Comparison of ENCODE assay signal across 8 cellular contexts in genomic region chr11:73982990-73983763, GRCh38. TPM values are rescaled to one million over a fixed set of nuclear protein-coding genes. Genes with fewer than 3 reads are reported as not detected.
DNase-seq lines count a peak whose midpoint lies in the region; ATAC-seq and TF ChIP-seq lines count a peak whose summit lies in the region.

No MANE protein-coding gene starts in this region.

- peaks cover 54 to 58% of the 10 kb centered on the region in 2 donors for H3K4me1 Mint-ChIP-seq in natural killer cell
- peaks cover 35 to 39% of the 10 kb centered on the region in 2 donors for H3K4me1 Mint-ChIP-seq in stimulated activated naive B cell treated with anti-CD40 and anti-IgM and Interleukin-4, amounts not matched to agents 10 μg/mL and 1 μg/mL and 100 μg/mL, for 72 hours

- H3K79me2 ChIP-seq in GM23248 (ENCODE audit: insufficient read depth) = no peaks in the 10 kb centered on the region
- peaks cover 13% of the 10 kb centered on the region for H3K79me2 ChIP-seq in Karpas-422 (ENCODE audit: low read length)

- H3K4me1 ChIP-seq in GM23248 (ENCODE audit: insufficient read depth) (no peaks in the 10 kb centered on the region), Karpas-422 (ENCODE audit: low read length) (peaks cover 59% of the 10 kb centered on the region)

- peak overlapping the region; percentile 99 for H2AFZ ChIP-seq in GM23248
- peak overlapping the region; percentile 34 for H2AFZ ChIP-seq in Karpas-422 (ENCODE audit: low read length)

- H3K9me2 ChIP-seq in GM23248 (ENCODE audit: insufficient read depth) (no peaks in the 10 kb centered on the region), Karpas-422 (replicated peaks; ENCODE audit: insufficient read depth, low read length) (no peaks in the 10 kb centered on the region)

- no peaks in the 10 kb centered on the region for H3K9me3 Mint-ChIP-seq in natural killer cell
- no peaks in the 10 kb centered on the region for H3K9me3 Mint-ChIP-seq in stimulated activated naive B cell treated with anti-CD40 and anti-IgM and Interleukin-4, amounts not matched to agents 10 μg/mL and 1 μg/mL and 100 μg/mL, for 72 hours

- H3K27ac Mint-ChIP-seq in natural killer cell = peak overlapping the region; percentile 97 to 99
- H3K27ac Mint-ChIP-seq in stimulated activated naive B cell treated with anti-CD40 and anti-IgM and Interleukin-4, amounts not matched to agents 10 μg/mL and 1 μg/mL and 100 μg/mL, for 72 hours = peak overlapping the region; percentile 100

- peak overlapping the region; percentile 76 for H3K4me3 ChIP-seq in GM23248
- peak overlapping the region; percentile 80 for H3K4me3 ChIP-seq in Karpas-422 (ENCODE audit: low read length)

- no peak for TF ChIP-seq CTCF in natural killer cell (IDR thresholded peaks at IDR 0.05)

- peak overlapping the region; percentile 89 for H3K4me2 ChIP-seq in GM23248 (ENCODE audit: unreplicated experiment)
- peak overlapping the region; percentile 89 for H3K4me2 ChIP-seq in Karpas-422 (ENCODE audit: low read depth, low read length, poor library complexity, severe bottlenecking)

- H3K27me3 ChIP-seq in GM23248 (replicated peaks; ENCODE audit: insufficient read depth) (no peaks in the 10 kb centered on the region), Karpas-422 (ENCODE audit: low read length) (no peaks in the 10 kb centered on the region)

- in situ Hi-C loops in GM23248 (cut with MboI) = no loop called here

- H3K9me3 ChIP-seq in GM23248 (ENCODE audit: low read depth) (no peaks in the 10 kb centered on the region), Karpas-422 (ENCODE audit: low read length) (no peaks in the 10 kb centered on the region)

- intact Hi-C loops in natural killer cell (cut with micrococcal nuclease) = loop anchor here (1.0 to 5.0 kb wide), 3 partner anchors 12 to 189 kb away; partner anchors contain the start of genes C2CD3 and PPME1

- H3K9ac ChIP-seq in GM23248 (peak overlapping the region; percentile 76), Karpas-422 (ENCODE audit: low read length) (peak overlapping the region; percentile 98)

- H3F3A ChIP-seq in GM23248 (ENCODE audit: insufficient read depth) = peaks cover 9% of the 10 kb centered on the region; the same call in 1 of the 2 replicates

- H3K36me3 Mint-ChIP-seq in natural killer cell = no peaks in the 10 kb centered on the region
- H3K36me3 Mint-ChIP-seq in stimulated activated naive B cell treated with anti-CD40 and anti-IgM and Interleukin-4, amounts not matched to agents 10 μg/mL and 1 μg/mL and 100 μg/mL, for 72 hours = peaks cover 39 to 45% of the 10 kb centered on the region in 2 donors

- WGBS in GM23248 (ENCODE audit: low coverage in 1 of 2, low lambda C conversion rate in 2 of 2, missing lambda C conversion rate in 2 of 2), 2 experiments = 1% methylated on average over 58 to 59 of the region's 59 CpGs

- H3K27me3 Mint-ChIP-seq in natural killer cell (ENCODE audit: low read depth in 2 of 2) = no peaks in the 10 kb centered on the region
- H3K27me3 Mint-ChIP-seq in stimulated activated naive B cell treated with anti-CD40 and anti-IgM and Interleukin-4, amounts not matched to agents 10 μg/mL and 1 μg/mL and 100 μg/mL, for 72 hours = no peaks in the 10 kb centered on the region

- no peaks in the 10 kb centered on the region for H3K36me3 ChIP-seq in GM23248 (ENCODE audit: low read depth)
- H3K36me3 ChIP-seq in Karpas-422 (ENCODE audit: insufficient read depth, low read length) = peaks cover 32% of the 10 kb centered on the region

- no peaks in the 10 kb centered on the region for H4K20me1 ChIP-seq in GM23248 (ENCODE audit: insufficient read depth)
- H4K20me1 ChIP-seq in Karpas-422 (ENCODE audit: insufficient read depth, low read depth, low read length) = peaks cover 15% of the 10 kb centered on the region

- ATAC-seq in natural killer cell = peak; percentile 78 to 92 (median 84)
- ATAC-seq in stimulated activated naive B cell treated with anti-CD40 and anti-IgM and Interleukin-4, amounts not matched to agents 10 μg/mL and 1 μg/mL and 100 μg/mL, for 72 hours (replicated peaks) = peak; percentile 74 to 79

- peak; percentile 96 for DNase-seq in Daoy (ENCODE audit: low read depth)
- peak; percentile 91 for DNase-seq in GM23248
- DNase-seq in Karpas-422 = peak; percentile 99
- DNase-seq in RKO (ENCODE audit: low spot score) = peak; percentile 96
- DNase-seq in activated T-helper 1 cell treated with anti-CD3 and anti-CD28 coated beads, Interleukin-2, amount 50 U/mL, for 16 hours (ENCODE audit: low read depth in 1 of 2, low spot score in 1 of 2) = peak; percentile 77 to 85
- DNase-seq in fibroblast of peridontal ligament (ENCODE audit: extremely low read depth) = peak; percentile 69
- DNase-seq in natural killer cell = peak; percentile 87
- peak; percentile 95 for DNase-seq in stimulated activated naive B cell treated with anti-CD40 and anti-IgM and Interleukin-4, amounts not matched to agents 10 μg/mL and 1 μg/mL and 100 μg/mL, for 72 hours

- H3K27ac ChIP-seq in GM23248 (peak overlapping the region; percentile 46), Karpas-422 (ENCODE audit: low read length) (peak overlapping the region; percentile 96)

- peak overlapping the region; percentile 100 for H3K4me3 Mint-ChIP-seq in natural killer cell
- peak overlapping the region; percentile 97 to 100 for H3K4me3 Mint-ChIP-seq in stimulated activated naive B cell treated with anti-CD40 and anti-IgM and Interleukin-4, amounts not matched to agents 10 μg/mL and 1 μg/mL and 100 μg/mL, for 72 hours

RNA-seq across cellular contexts. Expression of gene UCP2, which starts 0.5 kb away (rescaled TPM):
- total RNA-seq in Daoy (2014; rRNA removed; shearing (Covaris generic)) = 13.7 and 27.2 TPM in 2 replicates
- total RNA-seq in GM23248 (2014; rRNA removed; shearing (Covaris generic)) = 2.4 TPM in 1 of 2 replicates, not detected in the other
- polyA plus RNA-seq in GM23248 (2016; fragmentation: Nextera tagmentation; extraction: Ambion mirVana) = 2.0 and 2.8 TPM in 2 replicates
- total RNA-seq in Karpas-422 (2014; rRNA removed; shearing (Covaris generic); ENCODE audit: low replicate concordance) = 189 and 274 TPM in 2 replicates
- 100 to 1,000 TPM; 463 to 946 (median 562) TPM for total RNA-seq in natural killer cell

RNA-seq across cellular contexts. Expression of gene UCP3, which starts 25.7 kb away (rescaled TPM):
- total RNA-seq in Daoy (2014; rRNA removed; shearing (Covaris generic)) = 2.0 and 9.0 TPM in 2 replicates
- total RNA-seq in GM23248 (2014; rRNA removed; shearing (Covaris generic)) = 0.11 TPM in 1 of 2 replicates, not detected in the other
- polyA plus RNA-seq in GM23248 (2016; fragmentation: Nextera tagmentation; extraction: Ambion mirVana) = 0.22 TPM in 1 of 2 replicates, not detected in the other
- total RNA-seq in Karpas-422 (2014; rRNA removed; shearing (Covaris generic); ENCODE audit: low replicate concordance) = 3.0 and 4.0 TPM in 2 replicates
- 1 to 10 TPM; 7.8 to 8.6 (median 8.5) TPM for total RNA-seq in natural killer cell

RNA-seq across cellular contexts. Expression of gene DNAJB13, which starts 32.4 kb away (rescaled TPM):
- not detected in 2 replicates for total RNA-seq in Daoy (2014; rRNA removed; shearing (Covaris generic))
- not detected in 2 replicates for total RNA-seq in GM23248 (2014; rRNA removed; shearing (Covaris generic))
- polyA plus RNA-seq in GM23248 (2016; fragmentation: Nextera tagmentation; extraction: Ambion mirVana) = 0.41 TPM in 2 replicates
- total RNA-seq in Karpas-422 (2014; rRNA removed; shearing (Covaris generic); ENCODE audit: low replicate concordance) = 0.22 TPM in 1 of 2 replicates, not detected in the other
- under 1 TPM in 1 of 3 donors, not detected in 2; 0.45 TPM for total RNA-seq in natural killer cell

Comparison
In these comparisons a context has a peak if more than half of its experiments do, and no peak if none do; other contexts are left out.
1. Peak in every context shown above with its lines: DNase-seq, ATAC-seq, H3K4me3 ChIP-seq and H3K27ac ChIP-seq.